In genomic region chr9:96027271-96028131, GRCh38 we compare ENCODE assay signal across 9 cellular contexts.
DNase-seq lines count a peak whose midpoint lies in the region; ATAC-seq and TF ChIP-seq lines count a peak whose summit lies in the region.
"Had no signal": no experiment of that assay in that cellular context is flagged by ENCODE, and none has a peak within 500 bp of the region (broad histone marks: within the 10 kb centered on the region; RNA-seq: fewer than 3 reads in every experiment).

No MANE protein-coding gene starts in this region.

- no peak overlapping the region for H4K91ac ChIP-seq in H9 (ENCODE audit: insufficient read length, low read depth, low read length)

- TF ChIP-seq CTCF in H9 (conservative IDR thresholded peaks at IDR 0.05) (no peak), body of pancreas (IDR thresholded peaks at IDR 0.05) (no peak)

- no peak overlapping the region for H3K56ac ChIP-seq in H9 (ENCODE audit: insufficient read length, low read depth, low read length)

- H2BK15ac ChIP-seq in H9 (ENCODE audit: low read depth, low read length), result no peak overlapping the region

- WGBS in H9 (ENCODE audit: extremely low coverage, insufficient read length, low lambda C conversion rate), result no CpG with 5 or more reads among the region's 71 CpGs
- 41 to 67% methylated on average over 35 to 66 of the region's 71 CpGs for WGBS in body of pancreas, 2 donors

- peaks cover 9% of the 10 kb centered on the region for H3K23me2 ChIP-seq in H9 (ENCODE audit: insufficient read length, low read depth, low read length, poor library complexity, severe bottlenecking)

- H3K9ac ChIP-seq in H9 (ENCODE audit: extremely low read depth, insufficient read length, low read length) (no peak overlapping the region), skeletal muscle satellite cell (ENCODE audit: low read depth, low read length) (no peak overlapping the region)

- no peak overlapping the region for H4K5ac ChIP-seq in H9 (ENCODE audit: insufficient read length, low read depth, low read length)

- H3K27me3 ChIP-seq in H9 (ENCODE audit: insufficient read depth, low read length) (peaks cover 46% of the 10 kb centered on the region; the same call in 1 of the 2 replicates), body of pancreas (no peaks in the 10 kb centered on the region), skeletal muscle satellite cell (ENCODE audit: control insufficient read depth, insufficient read depth, low read length) (peaks cover 52% of the 10 kb centered on the region)

- H3T11ph ChIP-seq in H9 (ENCODE audit: low read length), result no peak overlapping the region

- no peak overlapping the region for H2BK12ac ChIP-seq in H9 (ENCODE audit: insufficient read length, low read depth, low read length)

- intact Hi-C loops in body of pancreas (cut with DNase I), result no loop called here

- peak overlapping the region; percentile 63 to 79 for H3K4me3 Mint-ChIP-seq in H9
- peak overlapping the region; percentile 90 to 93 (median 91) for H3K4me3 Mint-ChIP-seq in immature natural killer cell

- no peak overlapping the region for H2BK5ac ChIP-seq in H9 (ENCODE audit: insufficient read length, low read length)

- no peak overlapping the region for H3K23ac ChIP-seq in H9 (ENCODE audit: insufficient read length, low read depth, low read length)

- peak; percentile 22 for ATAC-seq in body of pancreas
- no peak for ATAC-seq in HG03460 (IDR thresholded peaks at IDR 0.05; ENCODE audit: unreplicated experiment)
- no peak for ATAC-seq in HG03045 (IDR thresholded peaks at IDR 0.05; ENCODE audit: unreplicated experiment)

- no peaks in the 10 kb centered on the region for H3K79me1 ChIP-seq in H9 (ENCODE audit: insufficient read depth, low read depth, low read length, poor library complexity, severe bottlenecking)

- H3K18ac ChIP-seq in H9 (ENCODE audit: insufficient read length, low read depth, low read length), result no peak overlapping the region

- H2AK5ac ChIP-seq in H9 (ENCODE audit: insufficient read length, low read length), result no peak overlapping the region

- H3K27me3 Mint-ChIP-seq in H9 (ENCODE audit: low read depth) (peaks cover 90% of the 10 kb centered on the region), immature natural killer cell (ENCODE audit: low read depth in 3 of 3) (peaks cover 18 to 30% (median 24%) of the 10 kb centered on the region in 3 donors)

- H2BK120ac ChIP-seq in H9 (ENCODE audit: low read depth, low read length, poor library complexity, severe bottlenecking), result no peak overlapping the region

- H4K8ac ChIP-seq in H9 (replicated peaks; ENCODE audit: insufficient read length, low read depth, low read length), result no peak overlapping the region

- H3K79me2 ChIP-seq in H9 (ENCODE audit: insufficient read depth, low read length), result no peaks in the 10 kb centered on the region

- H2AFZ ChIP-seq in H9 (ENCODE audit: low read length), result no peak overlapping the region

- no peaks in the 10 kb centered on the region for H3K36me3 ChIP-seq in body of pancreas (replicated peaks in 1 of 2; ENCODE audit: insufficient read depth in 1 of 2, low read depth in 2 of 2)
- no peaks in the 10 kb centered on the region for H3K36me3 ChIP-seq in skeletal muscle satellite cell (ENCODE audit: insufficient read depth, low read length)

- H3K36me3 Mint-ChIP-seq in H9 (ENCODE audit: insufficient read depth in 1 of 3, low read depth in 3 of 3) (no peaks in the 10 kb centered on the region; a peak in 1 of 7 replicates), immature natural killer cell (no peaks in the 10 kb centered on the region)

- peak overlapping the region; percentile 25; the same call in 1 of the 2 replicates for H3K14ac ChIP-seq in H9 (ENCODE audit: insufficient read depth, low read length)

- peaks cover 0 to 3% of the 10 kb centered on the region in 2 experiments; a peak in 2 of 5 replicates for H3K9me3 Mint-ChIP-seq in H9
- H3K9me3 Mint-ChIP-seq in immature natural killer cell, result peaks cover 0 to 3% (median 0%) of the 10 kb centered on the region in 6 donors

- no peaks in the 10 kb centered on the region for H4K20me1 ChIP-seq in H9 (ENCODE audit: control insufficient read depth, insufficient read depth, insufficient read length)

- no peak for TF ChIP-seq POLR2A in body of pancreas (IDR thresholded peaks at IDR 0.05)

- H3K27ac ChIP-seq in H9 (ENCODE audit: insufficient read length, low read depth, low read length), result no peak overlapping the region
- H3K27ac ChIP-seq in body of pancreas, result no peak overlapping the region

- peak overlapping the region; percentile 67 for H3K4me2 ChIP-seq in H9 (ENCODE audit: insufficient read depth, insufficient read length, low read length)
- H3K4me2 ChIP-seq in skeletal muscle satellite cell (ENCODE audit: low read length), result peak overlapping the region; percentile 61

- no peak overlapping the region for H3K4me3 ChIP-seq in body of pancreas
- H3K4me3 ChIP-seq in skeletal muscle satellite cell (ENCODE audit: low read length), result no peak overlapping the region

- H3K4me1 Mint-ChIP-seq in H9 (peaks cover 8 to 29% of the 10 kb centered on the region in 2 experiments), immature natural killer cell (peaks cover 54 to 60% of the 10 kb centered on the region in 2 donors)

- H3K9me3 ChIP-seq in H9 (ENCODE audit: control insufficient read depth, low read depth, low read length) (no peaks in the 10 kb centered on the region), body of pancreas (no peaks in the 10 kb centered on the region), skeletal muscle satellite cell (replicated peaks; ENCODE audit: low read length) (no peaks in the 10 kb centered on the region)

- no peak overlapping the region for H3K27ac Mint-ChIP-seq in H9
- peak overlapping the region; percentile 89 to 97 (median 94) for H3K27ac Mint-ChIP-seq in immature natural killer cell

- H3K4me1 ChIP-seq in H9 (ENCODE audit: insufficient read depth, low read length), result no peaks in the 10 kb centered on the region; the same call in 1 of the 2 replicates
- H3K4me1 ChIP-seq in body of pancreas, result peaks cover 29% of the 10 kb centered on the region
- H3K4me1 ChIP-seq in skeletal muscle satellite cell (ENCODE audit: control insufficient read depth, insufficient read depth, low read length), result peaks cover 5% of the 10 kb centered on the region

- H3K4ac ChIP-seq in H9 (ENCODE audit: low read depth, low read length), result no peak overlapping the region

- no peak overlapping the region for H2BK20ac ChIP-seq in H9 (ENCODE audit: low read depth, low read length, poor library complexity, severe bottlenecking)

- DNase-seq in H9, result peak; percentile 49
- DNase-seq in body of pancreas, result peak in 1 of 4 donors; percentile 15
- DNase-seq in immature natural killer cell, result peak; percentile 64 to 70 (median 70)
- DNase-seq in NCI-H526 (lab: John Stamatoyannopoulos, UW), result no peak
- no peak for DNase-seq in DMS79 treated with DMSO at 0.1 percent for 48 hours (lab: John Stamatoyannopoulos, UW)
- DNase-seq: midbrain had no signal

Comparison
In these comparisons a context has a peak if more than half of its experiments do, and no peak if none do; other contexts are left out.
1. DNase-seq: peak in H9 (single experiment) and immature natural killer cell (3 of 3); none in NCI-H526 (0 of 2) and DMS79 treated with DMSO at 0.1 percent for 48 hours (single experiment).
2. H3K27ac Mint-ChIP-seq: peak in immature natural killer cell (6 of 6); none in H9 (0 of 3).